25 cellular contexts compared by ENCODE assay signal in genomic region chr12:105721915-105722314, GRCh38.
DNase-seq lines count a peak whose midpoint lies in the region; ATAC-seq and TF ChIP-seq lines count a peak whose summit lies in the region.
"Had no signal": no experiment of that assay in that cellular context is flagged by ENCODE, and none has a peak within 500 bp of the region (broad histone marks: within the 10 kb centered on the region; RNA-seq: fewer than 3 reads in every experiment).

No MANE protein-coding gene starts in this region.

- peak overlapping the region; percentile 94 for H3K27ac ChIP-seq in OCI-LY3 (ENCODE audit: low read length)
- H3K27ac ChIP-seq: right lobe of liver had no signal

- H3K4me1 ChIP-seq in OCI-LY3 (ENCODE audit: low read length) = peaks cover 46% of the 10 kb centered on the region
- H3K4me1 ChIP-seq: right lobe of liver had no signal

- H3K9me3 ChIP-seq in OCI-LY3 (ENCODE audit: insufficient read depth, low read length) = peaks cover 4% of the 10 kb centered on the region; the same call in 1 of the 2 replicates
- H3K9me3 ChIP-seq: right lobe of liver had no signal

- H3K79me2 ChIP-seq in OCI-LY3 (ENCODE audit: low read length) = no peaks in the 10 kb centered on the region

- H3K9ac ChIP-seq in OCI-LY3 (ENCODE audit: low read length) = peak overlapping the region; percentile 60

- H4K20me1 ChIP-seq in OCI-LY3 (ENCODE audit: insufficient read depth, low read length) = no peaks in the 10 kb centered on the region

- TF ChIP-seq CTCF in OCI-LY3 (IDR thresholded peaks at IDR 0.05; ENCODE audit: low read depth, low read length) = no peak

- peaks cover 8% of the 10 kb centered on the region for H3K36me3 ChIP-seq in OCI-LY3 (replicated peaks; ENCODE audit: low read depth, low read length)
- H3K36me3 ChIP-seq: right lobe of liver had no signal

- DNase-seq in NCI-H2171 treated with DMSO at 0.1 percent for 48 hours (lab: John Stamatoyannopoulos, UW) (no peak), NCI-H510A (lab: John Stamatoyannopoulos, UW) (no peak), NCI-H82 treated with DMSO at 0.1 percent for 48 hours (lab: John Stamatoyannopoulos, UW; ENCODE audit: unreplicated experiment) (no peak), left lobe of liver (ENCODE audit: low spot score) (no peak)
- DNase-seq: activated CD4-positive, alpha-beta T cell treated with anti-CD3 and anti-CD28 coated beads for 4 hours; activated effector memory CD4-positive, alpha-beta T cell treated with anti-CD3 and anti-CD28 coated beads, Interleukin-2, amount 50 U/mL, for 16 hours; activated T-cell treated with anti-CD3 and anti-CD28 coated beads for 4 hours; Calu3; caudate nucleus; cortex of kidney; foreskin melanocyte; GOT3; mammary epithelial cell; right lobe of liver; SHP77; stimulated activated CD4-positive, alpha-beta T cell treated with anti-CD3 and anti-CD28 coated beads, Interleukin-12 subunit alpha, Interleukin-12 subunit beta, amount 100 ng/mL, for 4 hours; stimulated activated CD4-positive, alpha-beta T cell treated with anti-CD3 and anti-CD28 coated beads, Interleukin-4, amount 100 ng/mL, for 1 hour; trophoblast cell had no signal

- peak overlapping the region; percentile 49 for H3K4me3 ChIP-seq in OCI-LY3 (ENCODE audit: low read length)
- H3K4me3 ChIP-seq: right lobe of liver had no signal

- ATAC-seq in GM18519 (IDR thresholded peaks at IDR 0.05; ENCODE audit: low FRiP score, unreplicated experiment) (peak; percentile 31), HG02588 (IDR thresholded peaks at IDR 0.05; ENCODE audit: unreplicated experiment) (peak; percentile 16), HG03066 (IDR thresholded peaks at IDR 0.05; ENCODE audit: low read depth, unreplicated experiment) (peak; percentile 20), left lobe of liver (no peak)
- ATAC-seq: esophagus mucosa, HepG2, Panc1, right lobe of liver had no signal

- peak overlapping the region; percentile 70 for H3K4me2 ChIP-seq in OCI-LY3 (ENCODE audit: low read length)

- H2AFZ ChIP-seq in OCI-LY3 (ENCODE audit: low read depth, low read length) = peak overlapping the region; percentile 48; the same call in 1 of the 2 replicates

- no peaks in the 10 kb centered on the region for H3K27me3 ChIP-seq in OCI-LY3 (ENCODE audit: low read depth, low read length)
- H3K27me3 ChIP-seq: right lobe of liver had no signal
